In genomic region chr17:80362428-80363119, GRCh38 we compare ENCODE assay signal across 15 cellular contexts. TPM values are rescaled to one million over a fixed set of nuclear protein-coding genes. Genes with fewer than 3 reads are reported as not detected.
DNase-seq lines count a peak whose midpoint lies in the region; ATAC-seq and TF ChIP-seq lines count a peak whose summit lies in the region.
"Had no signal": no experiment of that assay in that cellular context is flagged by ENCODE, and none has a peak within 500 bp of the region (broad histone marks: within the 10 kb centered on the region; RNA-seq: fewer than 3 reads in every experiment).

No MANE protein-coding gene starts in this region.

- DNase-seq in GM23248: peak; percentile 38
- DNase-seq in adrenal gland: peak; percentile 67 to 90 (median 75)
- no peak for DNase-seq in Right ventricle myocardium superior
- peak; percentile 33 to 44 for DNase-seq in psoas muscle
- no peak for DNase-seq in NCI-H128 (lab: John Stamatoyannopoulos, UW; ENCODE audit: unreplicated experiment)
- DNase-seq in H7: no peak
- DNase-seq in coronary artery (ENCODE audit: low spot score): no peak
- DNase-seq in pons (ENCODE audit: low spot score): no peak
- DNase-seq: activated CD4-positive, alpha-beta memory T cell treated with anti-CD3 and anti-CD28 coated beads for 36 hours; activated naive CD4-positive, alpha-beta T cell treated with Interleukin-2 at 50 U/mL for 16 hours; BE2C; esophagus squamous epithelium; NCI-H1417; NCI-H446 had no signal

- H4K20me1 ChIP-seq in GM23248 (ENCODE audit: insufficient read depth): no peaks in the 10 kb centered on the region

- peaks cover 4% of the 10 kb centered on the region; the same call in 1 of the 2 replicates for H3F3A ChIP-seq in GM23248 (ENCODE audit: insufficient read depth)

- H3K36me3 ChIP-seq in GM23248 (ENCODE audit: low read depth) (peaks cover 42% of the 10 kb centered on the region), adrenal gland (replicated peaks in 1 of 2) (peaks cover 0 to 97% of the 10 kb centered on the region in 2 donors), psoas muscle (ENCODE audit: insufficient read depth in 1 of 2, low read depth in 1 of 2) (peaks cover 10 to 98% of the 10 kb centered on the region in 2 donors), H7 (replicated peaks; ENCODE audit: control insufficient read depth, insufficient read depth, low read length) (peaks cover 35% of the 10 kb centered on the region)

- in situ Hi-C loops in GM23248 (cut with MboI): no loop called here

- 72% methylated on average over 18 of the region's 18 CpGs for WGBS in GM23248 (ENCODE audit: low coverage in 1 of 2, low lambda C conversion rate in 2 of 2, missing lambda C conversion rate in 2 of 2), 2 experiments
- 58 to 62% (median 59%) methylated on average over 18 of the region's 18 CpGs for WGBS in adrenal gland, 4 donors
- WGBS in psoas muscle, 3 donors: 61 to 73% (median 64%) methylated on average over 18 of the region's 18 CpGs

- H3K27ac ChIP-seq in GM23248 (no peak overlapping the region), adrenal gland (peak overlapping the region in 1 of 5 donors; percentile 33), psoas muscle (no peak overlapping the region), coronary artery (peak overlapping the region in 1 of 2 donors; percentile 12)
- H3K27ac ChIP-seq: esophagus squamous epithelium had no signal

- peak; percentile 69 for ATAC-seq in Right ventricle myocardium superior (ENCODE audit: poor library complexity)
- ATAC-seq in psoas muscle: peak in 1 of 4 donors; percentile 46

- H3K9ac ChIP-seq in GM23248: no peak overlapping the region

- H3K27me3 ChIP-seq in GM23248 (replicated peaks; ENCODE audit: insufficient read depth): no peaks in the 10 kb centered on the region
- no peaks in the 10 kb centered on the region for H3K27me3 ChIP-seq in adrenal gland
- H3K27me3 ChIP-seq in psoas muscle (ENCODE audit: insufficient read depth in 3 of 3, low read length in 2 of 3): no peaks in the 10 kb centered on the region
- H3K27me3 ChIP-seq in H7 (ENCODE audit: control insufficient read depth, insufficient read depth, low read length): no peaks in the 10 kb centered on the region
- H3K27me3 ChIP-seq: BE2C, esophagus squamous epithelium, pancreas had no signal

- H2AFZ ChIP-seq in GM23248: no peak overlapping the region

- no peaks in the 10 kb centered on the region for H3K9me2 ChIP-seq in GM23248 (ENCODE audit: insufficient read depth)

- intact Hi-C loops in adrenal gland (cut with DNase I): no loop called here
- intact Hi-C loops in Right ventricle myocardium superior (cut with DNase I): no loop called here
- intact Hi-C loops in psoas muscle (cut with DNase I): loop anchor here in 1 of 2 donors (10.0 kb wide), 3 partner anchors 168 to 258 kb away; partner anchors contain the start of gene GAA

- H3K4me2 ChIP-seq in GM23248 (ENCODE audit: unreplicated experiment): no peak overlapping the region

- TF ChIP-seq CTCF in adrenal gland (IDR thresholded peaks at IDR 0.05) (no peak), psoas muscle (IDR thresholded peaks at IDR 0.05) (no peak), coronary artery (IDR thresholded peaks at IDR 0.05) (no peak)

- H3K4me3 ChIP-seq in GM23248 (no peak overlapping the region), adrenal gland (no peak overlapping the region), psoas muscle (no peak overlapping the region), H7 (ENCODE audit: insufficient read depth, low read depth, low read length) (no peak overlapping the region), coronary artery (no peak overlapping the region)
- H3K4me3 ChIP-seq: esophagus squamous epithelium, pancreas had no signal

- no peak for TF ChIP-seq POLR2A in adrenal gland (IDR thresholded peaks at IDR 0.05)

- H3K79me2 ChIP-seq in GM23248 (ENCODE audit: insufficient read depth): no peaks in the 10 kb centered on the region

- no peaks in the 10 kb centered on the region for H3K4me1 ChIP-seq in GM23248 (ENCODE audit: insufficient read depth)
- no peaks in the 10 kb centered on the region for H3K4me1 ChIP-seq in adrenal gland (replicated peaks in 1 of 2)
- no peaks in the 10 kb centered on the region for H3K4me1 ChIP-seq in psoas muscle
- H3K4me1 ChIP-seq: BE2C had no signal

- H3K9me3 ChIP-seq in GM23248 (ENCODE audit: low read depth) (no peaks in the 10 kb centered on the region), adrenal gland (replicated peaks in 1 of 3) (no peaks in the 10 kb centered on the region), psoas muscle (no peaks in the 10 kb centered on the region)
- H3K9me3 ChIP-seq: BE2C, esophagus squamous epithelium, pancreas had no signal

RNA-seq across cellular contexts. Expression of gene ENDOV, which starts 52.4 kb away (rescaled TPM):
- total RNA-seq in GM23248 (2014; rRNA removed; shearing (Covaris generic)): 25.1 and 50.3 TPM in 2 replicates
- polyA plus RNA-seq in GM23248 (2016; fragmentation: Nextera tagmentation; extraction: Ambion mirVana) (25.7 TPM in 2 replicates), adrenal gland (10 to 100 TPM in 2 of 3 donors, 1 to 10 TPM in 1; 9.5 to 31.9 (median 24.5) TPM), psoas muscle (10 to 100 TPM; 12.2 to 24.3 (median 20.5) TPM)
- total RNA-seq in adrenal gland (10 to 100 TPM in 7 of 8 donors, 1 to 10 TPM in 1; 7.1 to 26.0 (median 17.8) TPM), Right ventricle myocardium superior (11.7 TPM), psoas muscle (10 to 100 TPM; 12.0 to 23.7 (median 15.1) TPM)
- total RNA-seq in H7 (2014; rRNA removed; shearing (Covaris generic)): 17.1 and 26.0 TPM in 2 replicates

Comparison
In these comparisons a context has a peak if more than half of its experiments do, and no peak if none do; other contexts are left out.
1. DNase-seq: peak in GM23248 (single experiment), adrenal gland (7 of 7) and psoas muscle (2 of 2); none in Right ventricle myocardium superior (single experiment), NCI-H128 (single experiment), H7 (single experiment), coronary artery (single experiment) and pons (single experiment).